In the genomic region with DNA sequence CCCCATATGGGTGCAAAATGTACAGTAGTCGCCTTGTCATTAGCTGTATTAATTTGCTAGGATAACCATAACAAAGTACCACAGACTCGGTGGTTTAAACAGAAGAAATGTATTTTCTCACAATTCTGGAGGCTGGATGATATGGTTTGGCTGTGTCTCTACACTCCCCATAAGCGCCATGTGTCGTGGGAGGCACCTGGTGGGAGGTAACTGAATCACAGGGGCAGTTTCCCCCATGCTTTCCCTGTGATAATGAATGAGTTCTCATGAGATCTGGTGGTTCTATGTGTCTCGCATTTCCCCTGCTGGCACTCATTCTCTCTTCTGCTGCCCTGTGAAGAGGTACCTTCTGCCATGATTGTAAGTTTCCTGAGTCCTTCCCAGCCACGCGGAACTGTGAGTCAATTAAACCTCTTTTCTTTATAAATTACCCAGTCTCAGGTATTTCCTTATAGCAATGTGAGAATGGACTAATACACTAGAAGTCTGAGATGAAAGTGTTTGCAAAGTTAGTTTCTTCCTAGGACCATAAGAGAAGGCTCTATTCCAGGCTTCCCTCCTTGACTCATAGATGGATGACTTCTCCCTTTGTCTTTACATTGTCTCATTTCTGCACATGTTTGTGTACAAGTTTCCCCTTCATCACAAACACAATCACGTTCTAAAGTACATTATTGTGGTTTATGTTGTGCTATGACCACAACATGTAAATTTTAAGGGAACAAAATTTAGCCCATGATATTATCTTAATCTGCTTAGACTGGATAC, we compare ENCODE assay signal across 20 cellular contexts.
"Had no signal": no experiment of that assay in that cellular context is flagged by ENCODE, and none has a peak within 500 bp of the region (broad histone marks: within the 10 kb centered on the region; RNA-seq: fewer than 3 reads in every experiment).

No MANE protein-coding gene starts in this region.

- H3K4me1 Mint-ChIP-seq: naive thymus-derived CD4-positive, alpha-beta T cell; stimulated activated effector memory CD8-positive, alpha-beta T cell treated with anti-CD3 and anti-CD28 coated beads, Interleukin-12 subunit alpha, Interleukin-12 subunit beta, amount 100 ng/mL, for 72 hours had no signal

- H3K27ac ChIP-seq: cardiac muscle cell, gastrocnemius medialis, ovary, stomach, vagina had no signal

- ATAC-seq: activated naive CD4-positive, alpha-beta T cell treated with anti-CD3 and anti-CD28 coated beads, Interleukin-2, amount 50 U/mL, for 72 hours; effector memory CD8-positive, alpha-beta T cell; gastrocnemius medialis; left ventricle myocardium superior; naive thymus-derived CD4-positive, alpha-beta T cell; sciatic nerve; stimulated activated effector memory CD8-positive, alpha-beta T cell treated with anti-CD3 and anti-CD28 coated beads, Interleukin-12 subunit alpha, Interleukin-12 subunit beta, amount 100 ng/mL, for 72 hours had no signal

- H3K27me3 ChIP-seq: cardiac muscle cell, gastrocnemius medialis, ovary, stomach, vagina had no signal

- H3K4me3 ChIP-seq: cardiac muscle cell, gastrocnemius medialis, ovary, smooth muscle cell, stomach, vagina had no signal

- DNase-seq: activated CD4-positive, CD25-positive, alpha-beta regulatory T cell treated with anti-CD3 and anti-CD28 coated beads, Interleukin-2, amount 50 U/mL, for 72 hours; activated gamma-delta T cell treated with Interleukin-2 at 50 U/mL for 16 hours; effector memory CD8-positive, alpha-beta T cell; gastrocnemius medialis; head of caudate nucleus; left ventricle myocardium superior; mesenchymal stem cell; naive thymus-derived CD4-positive, alpha-beta T cell; ovary; stimulated activated CD4-positive, alpha-beta T cell treated with anti-CD3 and anti-CD28 coated beads, Interleukin-4, amount 100 ng/mL, for 24 hours; stomach; T-helper 1 cell; T-helper 9 cell; trophoblast cell had no signal

- H3K36me3 ChIP-seq: cardiac muscle cell, gastrocnemius medialis, ovary, stomach, vagina had no signal

- H3K4me3 Mint-ChIP-seq: effector memory CD8-positive, alpha-beta T cell; naive thymus-derived CD4-positive, alpha-beta T cell; stimulated activated effector memory CD8-positive, alpha-beta T cell treated with anti-CD3 and anti-CD28 coated beads, Interleukin-12 subunit alpha, Interleukin-12 subunit beta, amount 100 ng/mL, for 72 hours had no signal

- H3K27me3 Mint-ChIP-seq: effector memory CD8-positive, alpha-beta T cell; naive thymus-derived CD4-positive, alpha-beta T cell had no signal

- H3K4me2 ChIP-seq: smooth muscle cell had no signal

- H3K27ac Mint-ChIP-seq: activated naive CD4-positive, alpha-beta T cell treated with anti-CD3 and anti-CD28 coated beads, Interleukin-2, amount 50 U/mL, for 72 hours; effector memory CD8-positive, alpha-beta T cell; naive thymus-derived CD4-positive, alpha-beta T cell; stimulated activated effector memory CD8-positive, alpha-beta T cell treated with anti-CD3 and anti-CD28 coated beads, Interleukin-12 subunit alpha, Interleukin-12 subunit beta, amount 100 ng/mL, for 72 hours had no signal

- H3K36me3 Mint-ChIP-seq: activated naive CD4-positive, alpha-beta T cell treated with anti-CD3 and anti-CD28 coated beads, Interleukin-2, amount 50 U/mL, for 72 hours; naive thymus-derived CD4-positive, alpha-beta T cell; stimulated activated effector memory CD8-positive, alpha-beta T cell treated with anti-CD3 and anti-CD28 coated beads, Interleukin-12 subunit alpha, Interleukin-12 subunit beta, amount 100 ng/mL, for 72 hours had no signal

- H3K4me1 ChIP-seq: gastrocnemius medialis, stomach, vagina had no signal
